8 cellular contexts compared by ENCODE assay signal in the genomic region with DNA sequence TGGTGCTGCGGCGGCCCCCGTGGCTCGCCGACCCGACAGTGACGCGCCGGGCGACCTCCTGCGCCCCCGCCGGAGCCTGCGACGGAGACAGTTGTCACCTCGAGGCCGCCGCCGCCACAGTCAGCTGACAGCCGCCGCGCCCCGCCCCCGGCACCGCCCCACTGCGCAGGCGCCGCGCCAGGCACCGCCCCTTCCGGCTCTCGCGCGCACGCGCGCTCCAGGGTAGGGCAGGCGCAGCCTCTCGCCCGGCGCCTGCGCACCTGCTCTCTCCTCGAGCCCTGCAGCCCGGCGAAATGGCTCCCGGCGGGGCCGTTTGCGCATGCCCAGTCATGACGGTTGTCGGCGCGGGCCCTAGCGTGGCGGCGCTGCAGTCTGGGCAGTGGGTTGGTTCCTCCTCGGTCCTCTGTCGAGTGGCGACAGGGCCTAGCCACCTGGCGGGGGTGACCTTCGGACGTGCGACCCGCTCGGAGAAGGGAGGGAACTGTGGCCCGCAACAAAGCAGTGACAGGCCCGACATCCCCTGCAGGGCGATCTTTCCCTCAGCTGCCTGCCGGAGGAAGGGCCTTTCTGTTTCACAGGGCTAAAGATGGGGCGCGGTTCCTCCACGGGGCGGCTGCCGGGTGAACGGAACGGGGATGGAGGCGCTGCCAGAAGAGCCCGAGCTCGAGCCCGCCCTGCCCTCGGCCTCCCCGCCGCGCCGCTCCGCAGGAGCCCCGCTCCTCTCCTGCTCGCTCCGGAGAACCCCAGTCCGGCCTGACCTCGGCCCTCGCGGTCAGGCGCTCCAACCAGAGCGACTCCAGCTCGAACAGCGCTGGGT. TPM values are rescaled to one million over a fixed set of nuclear protein-coding genes. Genes with fewer than 3 reads are reported as not detected.
A peak's percentile ranks its signal among the peaks of the same experiment; 100 is the strongest.
DNase-seq lines count a peak whose midpoint lies in the region; ATAC-seq and TF ChIP-seq lines count a peak whose summit lies in the region.

A gene (minus strand): TSS at position 135 of the 817 bp plus-strand sequence. CDS start 134 bp downstream, at position 1.

- H3K27me3 ChIP-seq in spleen (replicated peaks in 1 of 7), result no peaks in the 10 kb centered on the region

- H3K27ac Mint-ChIP-seq in activated B cell treated with CpG ODN at 0.5 μM for 24 hours, result peak within 1 kb of the TSS; percentile 99

- H3K4me3 Mint-ChIP-seq in activated B cell treated with CpG ODN at 0.5 μM for 24 hours, result peak within 1 kb of the TSS; percentile 87

- intact Hi-C loops in activated B cell treated with CpG ODN at 0.5 μM for 24 hours (cut with micrococcal nuclease) (loop anchor here (1.0 to 5.0 kb wide), 5 partner anchors 47 to 1748 kb away; a partner anchor contains a TSS), spleen (cut with DNase I; ENCODE audit: low total_unique reads) (loop anchor here (5.0 to 10.0 kb wide), 2 partner anchors 73 to 215 kb away; no protein-coding TSS in a partner anchor)

- H3K9me3 Mint-ChIP-seq in activated B cell treated with CpG ODN at 0.5 μM for 24 hours, result peaks cover 8% of the 10 kb centered on the region

- peak within 1 kb of the TSS; percentile 94 to 98 (median 96) for H3K27ac ChIP-seq in spleen

- peaks cover 0 to 25% (median 11%) of the 10 kb centered on the region in 6 donors for H3K36me3 ChIP-seq in spleen

- DNase-seq in AG09309 (ENCODE audit: low read depth) (peak; percentile 42), NCI-H2227 treated with DMSO at 0.1 percent for 48 hours (lab: John Stamatoyannopoulos, UW) (peak; percentile 98), activated B cell treated with CpG ODN at 0.5 μM for 24 hours (peak; percentile 100), cardiac fibroblast (ENCODE audit: low read depth in 2 of 2) (peak; percentile 90 to 93), inferior parietal cortex (ENCODE audit: extremely low spot score) (peak; percentile 94), spleen (peak; percentile 99)

- 2 to 19% (median 7%) methylated on average over 35 to 97 of the region's 97 CpGs for WGBS in spleen, 5 donors

- peaks cover 0 to 16% (median 10%) of the 10 kb centered on the region in 8 donors for H3K9me3 ChIP-seq in spleen

- peaks cover 32 to 65% (median 59%) of the 10 kb centered on the region in 6 donors for H3K4me1 ChIP-seq in spleen

- peaks cover 24% of the 10 kb centered on the region for H3K36me3 Mint-ChIP-seq in activated B cell treated with CpG ODN at 0.5 μM for 24 hours (ENCODE audit: low read depth)

- POLR2A ChIA-PET in activated B cell treated with CpG ODN at 0.5 μM for 24 hours (lab: Charles Lee), result interaction anchor here (0.6 to 3.0 kb wide), 12 partner anchors 16 to 1091 kb away, joined by 3 to 29 read pairs (median 4); a partner anchor contains a TSS

- H3K4me3 ChIP-seq in AG09309 (ENCODE audit: control insufficient read depth, low read depth, low read length), result peak within 1 kb of the TSS; percentile 72
- peak within 1 kb of the TSS; percentile 75 to 86 for H3K4me3 ChIP-seq in cardiac fibroblast (replicated peaks in 1 of 2; ENCODE audit: low read depth in 2 of 2, low read length in 2 of 2)
- peak within 1 kb of the TSS; percentile 75 to 91 (median 80) for H3K4me3 ChIP-seq in spleen

- ATAC-seq in GM18909 (IDR thresholded peaks at IDR 0.05; ENCODE audit: poor library complexity, unreplicated experiment), result peak; percentile 85
- ATAC-seq in HG03159 (IDR thresholded peaks at IDR 0.05; ENCODE audit: unreplicated experiment), result peak; percentile 76
- peak; percentile 68 for ATAC-seq in activated B cell treated with CpG ODN at 0.5 μM for 24 hours (ENCODE audit: low read depth)

- TF ChIP-seq CTCF in AG09309 (IDR thresholded peaks at IDR 0.05; ENCODE audit: control insufficient read depth, insufficient read depth, low read depth, low read length, missing control alignments), result no peak
- no peak for TF ChIP-seq CTCF in activated B cell treated with CpG ODN at 0.5 μM for 24 hours (IDR thresholded peaks at IDR 0.05)
- TF ChIP-seq CTCF in cardiac fibroblast (IDR thresholded peaks at IDR 0.05; ENCODE audit: low read depth, low read length), result peak; percentile 5
- TF ChIP-seq CTCF in spleen (IDR thresholded peaks at IDR 0.05 in 8 of 11, conservative IDR thresholded peaks at IDR 0.05 in 3 of 11), result peak in 6 of 11 experiments; percentile 20 to 39 (median 29)

- TF ChIP-seq POLR2A in spleen (IDR thresholded peaks at IDR 0.05), result peak in 2 of 3 donors; percentile 33 to 55

- CTCF ChIA-PET in activated B cell treated with CpG ODN at 0.5 μM for 24 hours (lab: Charles Lee), result no interaction called here

- H3K27me3 Mint-ChIP-seq in activated B cell treated with CpG ODN at 0.5 μM for 24 hours, result no peaks in the 10 kb centered on the region

- peaks cover 53% of the 10 kb centered on the region for H3K4me1 Mint-ChIP-seq in activated B cell treated with CpG ODN at 0.5 μM for 24 hours

RNA-seq across cellular contexts. Expression of the gene that starts here (rescaled TPM):
- total RNA-seq in activated B cell treated with CpG ODN at 0.5 μM for 24 hours (40.5 and 46.4 TPM in 2 replicates), spleen (10 to 100 TPM; 44.3 to 67.4 (median 59.8) TPM)
- 10 to 100 TPM; 16.1 to 35.8 (median 18.7) TPM for polyA plus RNA-seq in spleen

Comparison
In these comparisons a context has a peak if more than half of its experiments do, and no peak if none do; other contexts are left out.
1. Peak in every context shown above with its lines: DNase-seq, ATAC-seq, H3K4me3 ChIP-seq and H3K27ac ChIP-seq.
2. DNase-seq: peak in every context shown above with its lines; median percentile 100 in activated B cell treated with CpG ODN at 0.5 μM for 24 hours; 99 in spleen; 98 in NCI-H2227 treated with DMSO at 0.1 percent for 48 hours; 94 in inferior parietal cortex; 92 in cardiac fibroblast; 42 in AG09309.
3. CTCF ChIP-seq: peak in cardiac fibroblast (single experiment) and spleen (6 of 11); none in AG09309 (single experiment) and activated B cell treated with CpG ODN at 0.5 μM for 24 hours (single experiment).